ENCODE assay signal across 1 cellular context in genomic region chr10:8042864-8043568, GRCh38.
A peak's percentile ranks its signal among the peaks of the same experiment; 100 is the strongest.
TF ChIP-seq lines count a peak whose summit lies in the region.

No MANE protein-coding gene starts in this region.

TF ChIP-seq in HepG2, 621 proteins besides CTCF, POLR2A, EP300 and RAD21 (continued from another document):
- TF ChIP-seq ZBTB39 (CRISPR knock-in tag; IDR thresholded peaks at IDR 0.05) (no peak), MAFK (conservative IDR thresholded peaks at IDR 0.05 in 1 of 2, IDR thresholded peaks at IDR 0.05 in 1 of 2; ENCODE audit: low read length in 2 of 2) (0 out of 4 replicates have a peak, but pooled peaks of 1 of the 2 experiments have one; percentile 18)
